ENCODE assay signal across 8 cellular contexts in genomic region chr10:116848032-116848911, GRCh38. TPM values are rescaled to one million over a fixed set of nuclear protein-coding genes. Genes with fewer than 3 reads are reported as not detected.
DNase-seq lines count a peak whose midpoint lies in the region; ATAC-seq and TF ChIP-seq lines count a peak whose summit lies in the region.

No MANE protein-coding gene starts in this region.

- DNase-seq in amniotic epithelial cell (ENCODE audit: low read depth) = peak; percentile 9
- DNase-seq in left lung = no peak
- DNase-seq in upper lobe of left lung = no peak
- no peak for DNase-seq in activated CD4-positive, CD25-positive, alpha-beta regulatory T cell (lab: John Stamatoyannopoulos, UW)
- no peak for DNase-seq in NAMALWA (ENCODE audit: low spot score)

- peaks cover 0 to 53% of the 10 kb centered on the region in 2 donors for H3K27me3 ChIP-seq in left lung
- peaks cover 0 to 5% (median 1%) of the 10 kb centered on the region in 4 donors for H3K27me3 ChIP-seq in upper lobe of left lung

- H3K36me3 ChIP-seq in ES-I3 (ENCODE audit: insufficient read depth, low read length) (no peaks in the 10 kb centered on the region), left lung (no peaks in the 10 kb centered on the region), upper lobe of left lung (no peaks in the 10 kb centered on the region)

- no peak overlapping the region for H3K27ac ChIP-seq in left lung
- peak overlapping the region in 1 of 4 donors; percentile 56 for H3K27ac ChIP-seq in upper lobe of left lung

- TF ChIP-seq EP300 in upper lobe of left lung (IDR thresholded peaks at IDR 0.05) = no peak

- 45 to 48% methylated on average over 16 of the region's 16 CpGs for WGBS in upper lobe of left lung, 2 donors

- peak overlapping the region; percentile 49 to 54 for H3K4me3 ChIP-seq in left lung
- H3K4me3 ChIP-seq in upper lobe of left lung = peak overlapping the region in 3 of 4 donors; percentile 58 to 73 (median 72)

- intact Hi-C loops in left lung (cut with DNase I) = no loop called here

- ATAC-seq in GM19372 (IDR thresholded peaks at IDR 0.05; ENCODE audit: low read depth, unreplicated experiment) (peak; percentile 52), HG03342 (IDR thresholded peaks at IDR 0.05; ENCODE audit: unreplicated experiment) (peak; percentile 70), left lung (no peak), upper lobe of left lung (ENCODE audit: low FRiP score in 2 of 2) (no peak)

- H3K4me1 ChIP-seq in ES-I3 (ENCODE audit: insufficient read depth, low read length) = peaks cover 17% of the 10 kb centered on the region
- H3K4me1 ChIP-seq in left lung = peaks cover 0 to 5% of the 10 kb centered on the region in 2 donors
- peaks cover 0 to 23% (median 14%) of the 10 kb centered on the region in 4 donors for H3K4me1 ChIP-seq in upper lobe of left lung

- TF ChIP-seq CTCF in left lung (IDR thresholded peaks at IDR 0.05) = no peak
- no peak for TF ChIP-seq CTCF in upper lobe of left lung (IDR thresholded peaks at IDR 0.05)

- TF ChIP-seq POLR2A in upper lobe of left lung (IDR thresholded peaks at IDR 0.05) = no peak

- H3K9ac ChIP-seq in ES-I3 (ENCODE audit: low read depth, low read length) = peak overlapping the region; percentile 73

- no peaks in the 10 kb centered on the region for H3K9me3 ChIP-seq in ES-I3 (ENCODE audit: control insufficient read depth, insufficient read depth, low read length)
- no peaks in the 10 kb centered on the region for H3K9me3 ChIP-seq in left lung
- H3K9me3 ChIP-seq in upper lobe of left lung = no peaks in the 10 kb centered on the region

RNA-seq across cellular contexts. Expression of gene ENO4, which starts 1.0 kb away (rescaled TPM):
- total RNA-seq in left lung (1 to 10 TPM in 1 of 2 donors, under 1 TPM in 1; 0.50 to 1.0 TPM), upper lobe of left lung (1 to 10 TPM in 4 of 6 donors, under 1 TPM in 2; 0.06 to 3.0 (median 1.1) TPM)

Comparison
In these comparisons a context has a peak if more than half of its experiments do, and no peak if none do; other contexts are left out.
1. ATAC-seq: peak in GM19372 (single experiment) and HG03342 (single experiment); none in left lung (single experiment) and upper lobe of left lung (0 of 2).